In the genomic region with DNA sequence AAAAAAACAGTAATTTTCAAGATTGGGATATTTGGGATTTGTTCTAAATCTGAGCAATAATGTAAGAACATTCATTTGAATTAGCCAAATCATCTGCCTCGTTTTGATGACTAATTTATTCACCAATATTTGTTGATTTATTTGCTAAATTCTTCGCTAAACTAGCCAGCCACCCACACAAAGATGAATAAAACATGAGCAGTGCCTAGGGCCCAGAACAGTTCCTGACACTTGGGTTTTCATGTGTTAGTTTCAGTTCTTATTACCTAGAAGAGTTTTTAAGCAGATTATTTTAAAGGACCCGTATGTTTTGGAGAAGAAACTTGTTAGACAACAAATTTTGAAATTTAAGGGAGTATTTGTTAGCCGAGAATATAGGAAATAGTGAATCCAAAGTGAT, we compare ENCODE assay signal across 8 cellular contexts. TPM values are rescaled to one million over a fixed set of nuclear protein-coding genes. Genes with fewer than 3 reads are reported as not detected.
A peak's percentile ranks its signal among the peaks of the same experiment; 100 is the strongest.
DNase-seq lines count a peak whose midpoint lies in the region; ATAC-seq and TF ChIP-seq lines count a peak whose summit lies in the region.

No MANE protein-coding gene starts in this region.

- intact Hi-C loops in psoas muscle (cut with DNase I) = loop anchor here in 1 of 2 donors (5.0 kb wide), 1 partner anchor 84 kb away; a partner anchor contains a TSS

- no peaks in the 10 kb centered on the region for H3K27me3 ChIP-seq in psoas muscle (ENCODE audit: insufficient read depth in 3 of 3, low read length in 2 of 3)

- ATAC-seq in GM18520 (IDR thresholded peaks at IDR 0.05; ENCODE audit: unreplicated experiment) (peak; percentile 46), HG03159 (IDR thresholded peaks at IDR 0.05; ENCODE audit: unreplicated experiment) (peak; percentile 37), psoas muscle (no peak)

- peaks cover 27% of the 10 kb centered on the region for H3K4me1 ChIP-seq in psoas muscle

- H3K4me3 ChIP-seq in AG10803 (ENCODE audit: low read length) (peak overlapping the region; percentile 99), WI38 (ENCODE audit: low read depth, low read length) (peak overlapping the region; percentile 98), psoas muscle (peak overlapping the region; percentile 93)

- no peak for TF ChIP-seq CTCF in AG10803 (conservative IDR thresholded peaks at IDR 0.05; ENCODE audit: low read length)
- TF ChIP-seq CTCF in WI38 (IDR thresholded peaks at IDR 0.05; ENCODE audit: low read depth, low read length) = no peak
- TF ChIP-seq CTCF in psoas muscle (IDR thresholded peaks at IDR 0.05) = no peak

- DNase-seq in AG10803 (ENCODE audit: low read depth) (peak; percentile 31), fibroblast of peridontal ligament (ENCODE audit: extremely low read depth) (peak; percentile 55), psoas muscle (no peak), NCI-H345 (lab: John Stamatoyannopoulos, UW) (no peak), GF-D8 (lab: John Stamatoyannopoulos, UW) (no peak)

- peak overlapping the region; percentile 98 for H3K27ac ChIP-seq in psoas muscle

- H3K9me3 ChIP-seq in psoas muscle = no peaks in the 10 kb centered on the region

- WGBS in psoas muscle, 3 donors = 15 to 22% (median 17%) methylated on average over 4 of the region's 4 CpGs

- H3K36me3 ChIP-seq in psoas muscle (ENCODE audit: insufficient read depth in 1 of 2, low read depth in 1 of 2) = no peaks in the 10 kb centered on the region

RNA-seq across cellular contexts. Expression of a gene that starts 1.5 kb away (rescaled TPM):
- total RNA-seq in psoas muscle = 10 to 100 TPM in 3 of 4 donors, 1 to 10 TPM in 1; 8.7 to 13.2 (median 12.7) TPM
- polyA plus RNA-seq in psoas muscle = 1 to 10 TPM; 2.6 to 4.1 (median 3.5) TPM

Comparison
In these comparisons a context has a peak if more than half of its experiments do, and no peak if none do; other contexts are left out.
1. DNase-seq: peak in AG10803 (single experiment) and fibroblast of peridontal ligament (single experiment); none in psoas muscle (0 of 2), NCI-H345 (single experiment) and GF-D8 (single experiment).
2. ATAC-seq: peak in GM18520 (single experiment) and HG03159 (single experiment); none in psoas muscle (0 of 4).
3. Peak in every context shown above with its lines, with median percentiles within 50 percentile points of each other: H3K4me3 ChIP-seq.